ENCODE assay signal across 8 cellular contexts in the genomic region with DNA sequence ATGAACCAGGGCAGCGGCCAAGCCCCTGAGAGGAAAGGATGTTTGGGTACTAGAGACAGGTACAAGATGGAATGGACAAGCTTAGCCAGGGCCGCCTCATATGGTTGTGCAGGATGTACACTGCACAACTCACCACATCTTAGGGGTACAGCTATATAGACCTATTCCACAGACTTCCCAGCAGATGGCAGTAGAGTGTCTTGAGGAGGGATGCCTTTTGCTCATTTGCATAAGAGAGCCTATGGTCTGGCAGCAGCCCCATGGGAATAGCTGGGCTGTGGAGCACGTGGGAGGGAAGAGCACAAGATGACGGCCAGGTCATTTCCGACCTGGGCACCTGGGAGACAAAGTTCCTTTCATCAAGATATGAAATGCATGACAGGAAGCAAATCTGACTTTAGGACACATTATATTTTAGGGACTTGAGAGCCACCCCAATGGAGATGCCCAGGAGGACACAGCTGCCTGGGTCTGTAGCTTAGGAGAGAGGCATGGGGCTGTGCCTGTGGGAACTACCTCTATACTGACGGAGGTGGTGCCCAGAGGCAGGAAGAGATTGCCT.
DNase-seq lines count a peak whose midpoint lies in the region; ATAC-seq and TF ChIP-seq lines count a peak whose summit lies in the region.

No MANE protein-coding gene starts in this region.

- peak; percentile 84 for ATAC-seq in GM18870 (IDR thresholded peaks at IDR 0.05; ENCODE audit: unreplicated experiment)
- peak; percentile 78 for ATAC-seq in HG02981 (IDR thresholded peaks at IDR 0.05; ENCODE audit: unreplicated experiment)

- TF ChIP-seq CTCF in Caco-2 (IDR thresholded peaks at IDR 0.05; ENCODE audit: insufficient read depth in 1 of 2, low read depth in 1 of 2, low read length in 1 of 2, severe bottlenecking in 1 of 2, unreplicated experiment in 1 of 2) (peak; percentile 61 to 65), neural progenitor cell (IDR thresholded peaks at IDR 0.05) (peak; percentile 69), suprapubic skin (IDR thresholded peaks at IDR 0.05) (peak in 1 of 2 donors; percentile 50)

- 39% methylated on average over 6 of the region's 6 CpGs for WGBS in suprapubic skin

- POLR2A ChIA-PET in Caco-2 (lab: Charles Lee) = interaction anchor here (0.5 kb wide), 1 partner anchor 12 kb away, joined by 3 read pairs; no protein-coding TSS in a partner anchor

- H3K9me3 ChIP-seq in Caco-2 = no peaks in the 10 kb centered on the region
- H3K9me3 ChIP-seq in SK-N-MC (ENCODE audit: low read depth, low read length) = no peaks in the 10 kb centered on the region
- no peaks in the 10 kb centered on the region for H3K9me3 ChIP-seq in neural progenitor cell (ENCODE audit: low read depth)
- H3K9me3 ChIP-seq in suprapubic skin = no peaks in the 10 kb centered on the region

- no peak overlapping the region for H2AFZ ChIP-seq in neural progenitor cell (replicated peaks)

- no peaks in the 10 kb centered on the region for H3K4me1 Mint-ChIP-seq in Caco-2 (ENCODE audit: low read depth, unreplicated experiment)
- peaks cover 4% of the 10 kb centered on the region for H3K4me1 Mint-ChIP-seq in neural progenitor cell

- no peak for TF ChIP-seq EP300 in suprapubic skin (IDR thresholded peaks at IDR 0.05)

- DNase-seq in Caco-2 = peak; percentile 71 to 73
- peak; percentile 50 for DNase-seq in NCI-H1417 treated with DMSO at 0.1 percent for 48 hours (lab: John Stamatoyannopoulos, UW)
- DNase-seq in SK-N-MC (ENCODE audit: low read depth, low spot score) = peak; percentile 34
- peak; percentile 58 for DNase-seq in fibroblast of gingiva (ENCODE audit: low read depth)
- peak; percentile 74 for DNase-seq in neural progenitor cell (ENCODE audit: low spot score)
- no peak for DNase-seq in suprapubic skin (ENCODE audit: low spot score in 2 of 2)

- peaks cover 7% of the 10 kb centered on the region for H3K4me1 ChIP-seq in Caco-2
- no peaks in the 10 kb centered on the region for H3K4me1 ChIP-seq in neural progenitor cell
- no peaks in the 10 kb centered on the region for H3K4me1 ChIP-seq in suprapubic skin

- H3K27ac ChIP-seq in SK-N-MC = no peak overlapping the region
- H3K27ac ChIP-seq in neural progenitor cell = no peak overlapping the region
- H3K27ac ChIP-seq in suprapubic skin = no peak overlapping the region

- CTCF ChIA-PET in Caco-2 (lab: Charles Lee) = interaction anchor here (0.5 to 1.4 kb wide), 11 partner anchors 11 to 426 kb away, joined by 3 to 28 read pairs (median 4); no protein-coding TSS in a partner anchor

- H3K27me3 ChIP-seq in Caco-2 (replicated peaks; ENCODE audit: control insufficient read depth, insufficient read depth, low read length) (no peaks in the 10 kb centered on the region), neural progenitor cell (no peaks in the 10 kb centered on the region), suprapubic skin (peaks cover 4% of the 10 kb centered on the region)

- intact Hi-C loops in Caco-2 (cut with micrococcal nuclease; ENCODE audit: unreplicated experiment) = loop anchor here (5.0 kb wide), 1 partner anchor 52 kb away; no protein-coding TSS in a partner anchor

- H3K79me2 ChIP-seq in neural progenitor cell (ENCODE audit: low read depth) = no peaks in the 10 kb centered on the region

- H3K36me3 Mint-ChIP-seq in Caco-2 (ENCODE audit: insufficient read depth, unreplicated experiment) (no peaks in the 10 kb centered on the region), neural progenitor cell (no peaks in the 10 kb centered on the region)

- H3K9me3 Mint-ChIP-seq in Caco-2 (ENCODE audit: unreplicated experiment) (peaks cover 10% of the 10 kb centered on the region), neural progenitor cell (peaks cover 3% of the 10 kb centered on the region)

- H3K4me3 ChIP-seq in Caco-2 (ENCODE audit: low read depth, low read length) (no peak overlapping the region), SK-N-MC (no peak overlapping the region), neural progenitor cell (no peak overlapping the region), suprapubic skin (no peak overlapping the region)

- BruUV-seq in Caco-2 (replicated peaks; lab: Mats Ljungman, UMichigan) = no TSS peak

- no peak overlapping the region for H3K4me2 ChIP-seq in neural progenitor cell

- H3K4me3 Mint-ChIP-seq in Caco-2 (ENCODE audit: unreplicated experiment) = no peak overlapping the region
- no peak overlapping the region for H3K4me3 Mint-ChIP-seq in neural progenitor cell

- H3K27me3 Mint-ChIP-seq in Caco-2 (ENCODE audit: insufficient read depth, unreplicated experiment) (no peaks in the 10 kb centered on the region), neural progenitor cell (ENCODE audit: insufficient read depth, low read depth) (no peaks in the 10 kb centered on the region)

- H3K36me3 ChIP-seq in Caco-2 (ENCODE audit: control insufficient read depth, insufficient read depth, low read length) = no peaks in the 10 kb centered on the region
- no peaks in the 10 kb centered on the region for H3K36me3 ChIP-seq in SK-N-MC (ENCODE audit: insufficient read depth, low read length)
- no peaks in the 10 kb centered on the region for H3K36me3 ChIP-seq in neural progenitor cell
- no peaks in the 10 kb centered on the region for H3K36me3 ChIP-seq in suprapubic skin

- no peak overlapping the region for H3K27ac Mint-ChIP-seq in Caco-2 (ENCODE audit: unreplicated experiment)
- no peak overlapping the region for H3K27ac Mint-ChIP-seq in neural progenitor cell

- H3K9ac ChIP-seq in SK-N-MC (ENCODE audit: insufficient read length) (no peak overlapping the region), neural progenitor cell (no peak overlapping the region)

- H4K20me1 ChIP-seq in neural progenitor cell (ENCODE audit: low read depth) = no peaks in the 10 kb centered on the region

- H3F3A ChIP-seq in neural progenitor cell (ENCODE audit: low read depth) = no peaks in the 10 kb centered on the region

- TF ChIP-seq POLR2A in suprapubic skin (IDR thresholded peaks at IDR 0.05) = no peak

Comparison
In these comparisons a context has a peak if more than half of its experiments do, and no peak if none do; other contexts are left out.
1. DNase-seq: peak in Caco-2 (2 of 2), NCI-H1417 treated with DMSO at 0.1 percent for 48 hours (single experiment), SK-N-MC (single experiment), fibroblast of gingiva (single experiment) and neural progenitor cell (single experiment); none in suprapubic skin (0 of 2).